19 cellular contexts compared by ENCODE assay signal in the genomic region with DNA sequence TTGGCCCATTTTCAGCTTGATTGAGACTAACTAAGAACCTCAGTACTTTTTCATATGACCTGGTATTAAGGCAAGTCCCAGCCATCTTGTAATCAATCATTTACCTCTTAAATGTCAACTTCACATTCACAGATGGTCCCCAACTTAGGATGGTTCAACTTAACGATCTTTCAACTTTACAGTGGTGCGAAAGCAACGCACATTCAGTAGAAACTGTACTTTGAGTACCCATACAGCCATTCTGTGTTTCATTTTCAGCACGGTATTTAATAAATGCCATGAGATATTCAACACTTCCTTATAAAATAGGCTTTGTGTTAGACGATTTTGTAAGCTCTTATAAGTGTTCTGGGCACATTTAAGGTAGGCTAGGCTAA. TPM values are rescaled to one million over a fixed set of nuclear protein-coding genes. Genes with fewer than 3 reads are reported as not detected.
DNase-seq lines count a peak whose midpoint lies in the region; ATAC-seq, FAIRE-seq and TF ChIP-seq lines count a peak whose summit lies in the region.
"Had no signal": no experiment of that assay in that cellular context is flagged by ENCODE, and none has a peak within 500 bp of the region (broad histone marks: within the 10 kb centered on the region; RNA-seq: fewer than 3 reads in every experiment).

No MANE protein-coding gene starts in this region.

- H3K79me2 ChIP-seq in GM12878 (ENCODE audit: control insufficient read depth, insufficient read depth, low read length) = no peaks in the 10 kb centered on the region

- no peak overlapping the region for H2AFZ ChIP-seq in GM12878 (ENCODE audit: control insufficient read depth, low read depth, low read length)
- H2AFZ ChIP-seq: GM23338 had no signal

- RAD21 ChIA-PET in GM12878 (lab: Charles Lee; ENCODE audit: unreplicated experiment) = interaction anchor here (1.0 to 16.8 kb wide), 20 partner anchors 8 to 231 kb away, joined by 3 to 515 read pairs (median 7); no protein-coding TSS in a partner anchor

- FAIRE-seq in GM12878 (lab: Jason Lieb, UNC) = no peak
- FAIRE-seq: A549, H54 had no signal

- H3K4me1 ChIP-seq in GM12878 (ENCODE audit: control insufficient read depth, insufficient read depth, low read length) = peaks cover 20% of the 10 kb centered on the region
- H3K4me1 ChIP-seq in sigmoid colon = peaks cover 0 to 28% (median 19%) of the 10 kb centered on the region in 4 donors

- CTCF ChIA-PET in GM12878 (lab: Yijun Ruan, JAX) = interaction anchor here (0.8 to 6.9 kb wide), 20 partner anchors 10 to 228 kb away, joined by 3 to 174 read pairs (median 6); no protein-coding TSS in a partner anchor

- intact Hi-C loops in GM12878 (cut with micrococcal nuclease; ENCODE audit: unreplicated experiment) (loop anchor here (5.0 kb wide), 2 partner anchors 52 to 182 kb away; no protein-coding TSS in a partner anchor), sigmoid colon (cut with DNase I) (no loop called here)

- DNase-seq in NCI-H2171 treated with DMSO at 0.1 percent for 48 hours (lab: John Stamatoyannopoulos, UW) (peak; percentile 38), NCI-H2171 (lab: John Stamatoyannopoulos, UW) (no peak), GM12878 (ENCODE audit: low read depth, low spot score) (no peak), sigmoid colon (no peak), NCI-H345 treated with DMSO at 0.1 percent for 48 hours (lab: John Stamatoyannopoulos, UW; ENCODE audit: unreplicated experiment) (no peak), OCI-M2 (lab: John Stamatoyannopoulos, UW; ENCODE audit: unreplicated experiment) (no peak)
- DNase-seq: AML-193; CD4-positive, alpha-beta memory T cell; DMS153; DMS79; GDM1; HCEC 1CT; HFFc6 had no signal

- H3K36me3 ChIP-seq in GM12878 (ENCODE audit: control insufficient read depth in 2 of 2, insufficient read depth in 2 of 2, low read length in 1 of 2) (no peaks in the 10 kb centered on the region; a peak in 1 of 4 replicates), sigmoid colon (no peaks in the 10 kb centered on the region)

- no peak overlapping the region for H3K4me2 ChIP-seq in GM12878 (ENCODE audit: control insufficient read depth, insufficient read depth)
- H3K4me2 ChIP-seq: A549, GM23338 had no signal

- H3K9me3 ChIP-seq in GM12878 (replicated peaks; ENCODE audit: control insufficient read depth, insufficient read depth, low read length) (no peaks in the 10 kb centered on the region), sigmoid colon (no peaks in the 10 kb centered on the region)
- H3K9me3 ChIP-seq: A549 had no signal

- H3K27me3 ChIP-seq in GM12878 (replicated peaks in 1 of 2; ENCODE audit: control insufficient read depth in 2 of 2, insufficient read depth in 2 of 2, low read length in 1 of 2) (no peaks in the 10 kb centered on the region), sigmoid colon (no peaks in the 10 kb centered on the region)

- ATAC-seq in GM12878 (no peak), HG03565 (IDR thresholded peaks at IDR 0.05; ENCODE audit: unreplicated experiment) (no peak)
- ATAC-seq: A549, GM23338 had no signal

- no peak overlapping the region for H3K9ac ChIP-seq in GM12878 (ENCODE audit: control insufficient read depth, insufficient read depth, low read length)

- POLR2A ChIA-PET in GM12878 (lab: Charles Lee) = interaction anchor here (1.2 to 12.4 kb wide), 4 partner anchors 9 to 199 kb away, joined by 3 to 270 read pairs (median 28); no protein-coding TSS in a partner anchor

- no TSS peak for BruUV-seq in GM12878 (replicated peaks; lab: Mats Ljungman, UMichigan)

- H3K27ac ChIP-seq in GM12878 (ENCODE audit: control insufficient read depth, insufficient read depth) (no peak overlapping the region), sigmoid colon (peak overlapping the region in 3 of 4 donors; percentile 19 to 42 (median 36))
- H3K27ac ChIP-seq: 22Rv1, A549 had no signal

- no peak for TF ChIP-seq EP300 in GM12878 (IDR thresholded peaks at IDR 0.05; ENCODE audit: borderline replicate concordance in 1 of 2, control insufficient read depth in 1 of 2, low read depth in 2 of 2, low read length in 2 of 2)
- no peak for TF ChIP-seq EP300 in sigmoid colon (IDR thresholded peaks at IDR 0.05)

- H4K20me1 ChIP-seq in GM12878 (ENCODE audit: control insufficient read depth, insufficient read depth) = no peaks in the 10 kb centered on the region

- 57% methylated on average over 5 of the region's 5 CpGs for WGBS in GM12878 (ENCODE audit: insufficient coverage, insufficient replicate concordance, low lambda C conversion rate, missing lambda C conversion rate)
- WGBS in sigmoid colon, 2 donors = 73% methylated on average over 5 of the region's 5 CpGs

- in situ Hi-C loops in GM12878 (cut with MboI) = no loop called here

- TF ChIP-seq POLR2A in GM12878 (IDR thresholded peaks at IDR 0.05; ENCODE audit: low read depth, low read length) (no peak), sigmoid colon (IDR thresholded peaks at IDR 0.05) (no peak)

- H3K4me3 ChIP-seq in GM12878 = no peak overlapping the region
- H3K4me3 ChIP-seq in sigmoid colon = no peak overlapping the region
- H3K4me3 ChIP-seq: A549, GM23338 had no signal

- TF ChIP-seq RAD21 in GM12878 (IDR thresholded peaks at IDR 0.05; ENCODE audit: insufficient read depth, low read depth, low read length) = no peak

- no peak for TF ChIP-seq CTCF in GM12878 (IDR thresholded peaks at IDR 0.05 in 2 of 3, conservative IDR thresholded peaks at IDR 0.05 in 1 of 3; ENCODE audit: control insufficient read depth in 2 of 3, extremely low read depth in 1 of 3, insufficient read depth in 1 of 3, low read depth in 3 of 3, low read length in 3 of 3)
- TF ChIP-seq CTCF in sigmoid colon (IDR thresholded peaks at IDR 0.05) = no peak

- SMC1A ChIA-PET in GM12878 (lab: Charles Lee; ENCODE audit: uncharacterized antibody, unreplicated experiment) = interaction anchor here (1.1 to 28.4 kb wide), 14 partner anchors 9 to 228 kb away, joined by 3 to 812 read pairs (median 20); no protein-coding TSS in a partner anchor

TF ChIP-seq in GM12878, 131 proteins besides CTCF, POLR2A, EP300 and RAD21 (continues in another document):
- TF ChIP-seq PKNOX1 (IDR thresholded peaks at IDR 0.05) (peak; percentile 38; the same call in 1 of the 2 replicates), SUPT20H (IDR thresholded peaks at IDR 0.05; ENCODE audit: borderline replicate concordance, control insufficient read depth, low read depth, low read length) (no peak), STAT3 (IDR thresholded peaks at IDR 0.05; ENCODE audit: low read depth, low read length) (no peak), ZNF622 (IDR thresholded peaks at IDR 0.05) (no peak), MEF2A (IDR thresholded peaks at IDR 0.05; ENCODE audit: insufficient read depth, low read depth, low read length) (no peak), BACH1 (IDR thresholded peaks at IDR 0.05; ENCODE audit: borderline replicate concordance) (no peak), MTA3 (IDR thresholded peaks at IDR 0.05; ENCODE audit: borderline replicate concordance, low read length) (no peak), RUNX3 (IDR thresholded peaks at IDR 0.05; ENCODE audit: low read length) (no peak)
- TF ChIP-seq, protein P1, sequence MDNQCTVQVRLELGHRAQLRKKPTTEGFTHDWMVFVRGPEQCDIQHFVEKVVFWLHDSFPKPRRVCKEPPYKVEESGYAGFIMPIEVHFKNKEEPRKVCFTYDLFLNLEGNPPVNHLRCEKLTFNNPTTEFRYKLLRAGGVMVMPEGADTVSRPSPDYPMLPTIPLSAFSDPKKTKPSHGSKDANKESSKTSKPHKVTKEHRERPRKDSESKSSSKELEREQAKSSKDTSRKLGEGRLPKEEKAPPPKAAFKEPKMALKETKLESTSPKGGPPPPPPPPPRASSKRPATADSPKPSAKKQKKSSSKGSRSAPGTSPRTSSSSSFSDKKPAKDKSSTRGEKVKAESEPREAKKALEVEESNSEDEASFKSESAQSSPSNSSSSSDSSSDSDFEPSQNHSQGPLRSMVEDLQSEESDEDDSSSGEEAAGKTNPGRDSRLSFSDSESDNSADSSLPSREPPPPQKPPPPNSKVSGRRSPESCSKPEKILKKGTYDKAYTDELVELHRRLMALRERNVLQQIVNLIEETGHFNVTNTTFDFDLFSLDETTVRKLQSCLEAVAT (IDR thresholded peaks at IDR 0.05) = peak; percentile 56; the same call in 1 of the 2 replicates

RNA-seq across cellular contexts. Expression of gene ANGPTL2, which starts 47.1 kb away (rescaled TPM):
- total RNA-seq in GM12878 (2013; cell fraction: nucleolus; rRNA removed) = 16.3 and 18.6 TPM in 2 replicates
- 0.71 and 1.1 TPM in 2 replicates for total RNA-seq in GM12878 (2014; rRNA removed)
- total RNA-seq in GM12878 (2014; rRNA removed; fragmentation: Illumina TruSeq; extraction: Trizol) = 0.49 and 0.55 TPM in 2 replicates
- 1.6 TPM in 2 replicates for total RNA-seq in GM12878 (2021)
- polyA plus RNA-seq in GM12878 (2011; ENCODE audit: low read depth) = not detected
- polyA plus RNA-seq in GM12878 (2011; rRNA removed) = not detected in 2 replicates
- 0.03 TPM in 1 of 2 replicates, not detected in the other for polyA plus RNA-seq in GM12878 (2011; cell fraction: cytosol; rRNA removed)
- 0.04 TPM in 1 of 2 replicates, not detected in the other for polyA plus RNA-seq in GM12878 (2011; cell fraction: nucleus; rRNA removed)
- polyA plus RNA-seq in GM12878 (2012) = 0.04 and 0.14 TPM in 2 replicates
- 1.2 and 2.6 TPM in 2 replicates for polyA plus RNA-seq in GM12878 (2014; fragmentation: Illumina TruSeq; extraction: Trizol)
- under 1 TPM; 0.13 to 0.38 TPM for polyA plus RNA-seq in GM12878 (2014; fragmentation: Nextera tagmentation; extraction: Ambion mirVana)
- polyA plus RNA-seq in GM12878 (2014; rRNA removed) = 0.75 and 0.87 TPM in 2 replicates
- under 1 TPM; 0.76 to 0.82 TPM for polyA plus RNA-seq in GM12878 (2016; fragmentation: Nextera tagmentation; extraction: Ambion mirVana)
- not detected in 2 replicates for polyA minus RNA-seq in GM12878 (2011; rRNA and poly(A)+ RNA removed)
- polyA minus RNA-seq in GM12878 (2011; cell fraction: cytosol; rRNA and poly(A)+ RNA removed) = not detected in 2 replicates
- polyA minus RNA-seq in GM12878 (2011; cell fraction: nucleus; rRNA and poly(A)+ RNA removed) = not detected in 2 replicates
- total RNA-seq in sigmoid colon = 100 to 1,000 TPM in 1 of 4 donors, 10 to 100 TPM in 3; 50.5 to 112 (median 78.8) TPM
- 10 to 100 TPM in 1 of 3 donors, 1 to 10 TPM in 1, under 1 TPM in 1; 0.69 to 14.7 (median 9.6) TPM for polyA plus RNA-seq in sigmoid colon
- total RNA-seq: CD4-positive, alpha-beta memory T cell had no signal
- polyA plus RNA-seq: CD14-positive monocyte; CD4-positive, alpha-beta memory T cell had no signal
